1 cellular context compared by ENCODE assay signal in the genomic region with DNA sequence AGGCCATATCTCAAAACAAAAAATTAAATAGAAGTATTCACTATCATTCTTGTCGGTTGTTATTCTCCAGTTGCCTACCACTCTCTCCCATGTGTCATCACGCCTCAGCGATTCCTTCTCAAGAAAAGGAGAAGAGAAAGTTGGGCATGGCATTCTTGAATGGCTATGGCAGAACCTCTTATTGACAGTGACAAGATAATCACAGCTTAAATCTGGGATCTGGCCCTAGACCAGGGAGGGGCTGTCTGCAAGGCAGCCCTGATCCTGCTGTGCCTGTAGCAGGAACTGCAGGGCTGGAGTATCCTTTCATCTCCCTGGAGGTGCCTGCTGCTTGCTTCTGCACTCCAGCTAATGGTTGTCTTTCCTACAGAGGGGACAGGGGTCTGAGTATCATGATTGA.
A peak's percentile ranks its signal among the peaks of the same experiment; 100 is the strongest.
TF ChIP-seq lines count a peak whose summit lies in the region.

No MANE protein-coding gene starts in this region.

TF ChIP-seq in GM12878, 131 proteins besides CTCF, POLR2A, EP300 and RAD21 (continued from another document):
- TF ChIP-seq, protein P1, sequence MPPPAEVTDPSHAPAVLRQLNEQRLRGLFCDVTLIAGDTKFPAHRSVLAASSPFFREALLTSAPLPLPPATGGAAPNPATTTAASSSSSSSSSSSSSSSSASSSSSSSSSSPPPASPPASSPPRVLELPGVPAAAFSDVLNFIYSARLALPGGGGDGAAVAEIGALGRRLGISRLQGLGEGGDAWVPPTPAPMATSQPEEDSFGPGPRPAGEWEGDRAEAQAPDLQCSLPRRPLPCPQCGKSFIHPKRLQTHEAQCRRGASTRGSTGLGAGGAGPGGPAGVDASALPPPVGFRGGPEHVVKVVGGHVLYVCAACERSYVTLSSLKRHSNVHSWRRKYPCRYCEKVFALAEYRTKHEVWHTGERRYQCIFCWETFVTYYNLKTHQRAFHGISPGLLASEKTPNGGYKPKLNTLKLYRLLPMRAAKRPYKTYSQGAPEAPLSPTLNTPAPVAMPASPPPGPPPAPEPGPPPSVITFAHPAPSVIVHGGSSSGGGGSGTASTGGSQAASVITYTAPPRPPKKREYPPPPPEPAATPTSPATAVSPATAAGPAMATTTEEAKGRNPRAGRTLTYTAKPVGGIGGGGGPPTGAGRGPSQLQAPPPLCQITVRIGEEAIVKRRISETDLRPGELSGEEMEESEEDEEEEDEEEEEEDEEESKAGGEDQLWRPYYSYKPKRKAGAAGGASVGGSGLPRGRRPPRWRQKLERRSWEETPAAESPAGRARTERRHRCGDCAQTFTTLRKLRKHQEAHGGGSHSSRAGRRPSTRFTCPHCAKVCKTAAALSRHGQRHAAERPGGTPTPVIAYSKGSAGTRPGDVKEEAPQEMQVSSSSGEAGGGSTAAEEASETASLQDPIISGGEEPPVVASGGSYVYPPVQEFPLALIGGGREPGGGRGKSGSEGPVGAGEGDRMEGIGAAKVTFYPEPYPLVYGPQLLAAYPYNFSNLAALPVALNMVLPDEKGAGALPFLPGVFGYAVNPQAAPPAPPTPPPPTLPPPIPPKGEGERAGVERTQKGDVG (CRISPR knock-in tag; IDR thresholded peaks at IDR 0.05): no peak
- TF ChIP-seq ZNF274 (IDR thresholded peaks at IDR 0.05; ENCODE audit: insufficient read depth, insufficient read length) (no peak), PAX5 (IDR thresholded peaks at IDR 0.05; ENCODE audit: borderline replicate concordance, low read depth, low read length) (0 out of 2 replicates have a peak, but pooled peaks have one; percentile 25), IKZF1 (conservative IDR thresholded peaks at IDR 0.05) (peak; percentile 46; the same call in 1 of the 2 replicates), ETV6 (conservative IDR thresholded peaks at IDR 0.05 in 1 of 2, IDR thresholded peaks at IDR 0.05 in 1 of 2; ENCODE audit: borderline replicate concordance in 1 of 2, low read depth in 1 of 2) (no peak)
- TF ChIP-seq, protein P2, sequence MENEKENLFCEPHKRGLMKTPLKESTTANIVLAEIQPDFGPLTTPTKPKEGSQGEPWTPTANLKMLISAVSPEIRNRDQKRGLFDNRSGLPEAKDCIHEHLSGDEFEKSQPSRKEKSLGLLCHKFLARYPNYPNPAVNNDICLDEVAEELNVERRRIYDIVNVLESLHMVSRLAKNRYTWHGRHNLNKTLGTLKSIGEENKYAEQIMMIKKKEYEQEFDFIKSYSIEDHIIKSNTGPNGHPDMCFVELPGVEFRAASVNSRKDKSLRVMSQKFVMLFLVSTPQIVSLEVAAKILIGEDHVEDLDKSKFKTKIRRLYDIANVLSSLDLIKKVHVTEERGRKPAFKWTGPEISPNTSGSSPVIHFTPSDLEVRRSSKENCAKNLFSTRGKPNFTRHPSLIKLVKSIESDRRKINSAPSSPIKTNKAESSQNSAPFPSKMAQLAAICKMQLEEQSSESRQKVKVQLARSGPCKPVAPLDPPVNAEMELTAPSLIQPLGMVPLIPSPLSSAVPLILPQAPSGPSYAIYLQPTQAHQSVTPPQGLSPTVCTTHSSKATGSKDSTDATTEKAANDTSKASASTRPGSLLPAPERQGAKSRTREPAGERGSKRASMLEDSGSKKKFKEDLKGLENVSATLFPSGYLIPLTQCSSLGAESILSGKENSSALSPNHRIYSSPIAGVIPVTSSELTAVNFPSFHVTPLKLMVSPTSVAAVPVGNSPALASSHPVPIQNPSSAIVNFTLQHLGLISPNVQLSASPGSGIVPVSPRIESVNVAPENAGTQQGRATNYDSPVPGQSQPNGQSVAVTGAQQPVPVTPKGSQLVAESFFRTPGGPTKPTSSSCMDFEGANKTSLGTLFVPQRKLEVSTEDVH (IDR thresholded peaks at IDR 0.05; ENCODE audit: low read depth, partially characterized antibody): no peak
- TF ChIP-seq, protein P3, sequence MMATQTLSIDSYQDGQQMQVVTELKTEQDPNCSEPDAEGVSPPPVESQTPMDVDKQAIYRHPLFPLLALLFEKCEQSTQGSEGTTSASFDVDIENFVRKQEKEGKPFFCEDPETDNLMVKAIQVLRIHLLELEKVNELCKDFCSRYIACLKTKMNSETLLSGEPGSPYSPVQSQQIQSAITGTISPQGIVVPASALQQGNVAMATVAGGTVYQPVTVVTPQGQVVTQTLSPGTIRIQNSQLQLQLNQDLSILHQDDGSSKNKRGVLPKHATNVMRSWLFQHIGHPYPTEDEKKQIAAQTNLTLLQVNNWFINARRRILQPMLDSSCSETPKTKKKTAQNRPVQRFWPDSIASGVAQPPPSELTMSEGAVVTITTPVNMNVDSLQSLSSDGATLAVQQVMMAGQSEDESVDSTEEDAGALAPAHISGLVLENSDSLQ (IDR thresholded peaks at IDR 0.05): 0 out of 2 replicates have a peak, but pooled peaks have one; percentile 28
- TF ChIP-seq, protein P4, sequence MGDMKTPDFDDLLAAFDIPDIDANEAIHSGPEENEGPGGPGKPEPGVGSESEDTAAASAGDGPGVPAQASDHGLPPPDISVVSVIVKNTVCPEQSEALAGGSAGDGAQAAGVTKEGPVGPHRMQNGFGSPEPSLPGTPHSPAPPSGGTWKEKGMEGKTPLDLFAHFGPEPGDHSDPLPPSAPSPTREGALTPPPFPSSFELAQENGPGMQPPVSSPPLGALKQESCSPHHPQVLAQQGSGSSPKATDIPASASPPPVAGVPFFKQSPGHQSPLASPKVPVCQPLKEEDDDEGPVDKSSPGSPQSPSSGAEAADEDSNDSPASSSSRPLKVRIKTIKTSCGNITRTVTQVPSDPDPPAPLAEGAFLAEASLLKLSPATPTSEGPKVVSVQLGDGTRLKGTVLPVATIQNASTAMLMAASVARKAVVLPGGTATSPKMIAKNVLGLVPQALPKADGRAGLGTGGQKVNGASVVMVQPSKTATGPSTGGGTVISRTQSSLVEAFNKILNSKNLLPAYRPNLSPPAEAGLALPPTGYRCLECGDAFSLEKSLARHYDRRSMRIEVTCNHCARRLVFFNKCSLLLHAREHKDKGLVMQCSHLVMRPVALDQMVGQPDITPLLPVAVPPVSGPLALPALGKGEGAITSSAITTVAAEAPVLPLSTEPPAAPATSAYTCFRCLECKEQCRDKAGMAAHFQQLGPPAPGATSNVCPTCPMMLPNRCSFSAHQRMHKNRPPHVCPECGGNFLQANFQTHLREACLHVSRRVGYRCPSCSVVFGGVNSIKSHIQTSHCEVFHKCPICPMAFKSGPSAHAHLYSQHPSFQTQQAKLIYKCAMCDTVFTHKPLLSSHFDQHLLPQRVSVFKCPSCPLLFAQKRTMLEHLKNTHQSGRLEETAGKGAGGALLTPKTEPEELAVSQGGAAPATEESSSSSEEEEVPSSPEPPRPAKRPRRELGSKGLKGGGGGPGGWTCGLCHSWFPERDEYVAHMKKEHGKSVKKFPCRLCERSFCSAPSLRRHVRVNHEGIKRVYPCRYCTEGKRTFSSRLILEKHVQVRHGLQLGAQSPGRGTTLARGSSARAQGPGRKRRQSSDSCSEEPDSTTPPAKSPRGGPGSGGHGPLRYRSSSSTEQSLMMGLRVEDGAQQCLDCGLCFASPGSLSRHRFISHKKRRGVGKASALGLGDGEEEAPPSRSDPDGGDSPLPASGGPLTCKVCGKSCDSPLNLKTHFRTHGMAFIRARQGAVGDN (IDR thresholded peaks at IDR 0.05): no peak
